ENCODE assay signal across 9 cellular contexts in the genomic region with DNA sequence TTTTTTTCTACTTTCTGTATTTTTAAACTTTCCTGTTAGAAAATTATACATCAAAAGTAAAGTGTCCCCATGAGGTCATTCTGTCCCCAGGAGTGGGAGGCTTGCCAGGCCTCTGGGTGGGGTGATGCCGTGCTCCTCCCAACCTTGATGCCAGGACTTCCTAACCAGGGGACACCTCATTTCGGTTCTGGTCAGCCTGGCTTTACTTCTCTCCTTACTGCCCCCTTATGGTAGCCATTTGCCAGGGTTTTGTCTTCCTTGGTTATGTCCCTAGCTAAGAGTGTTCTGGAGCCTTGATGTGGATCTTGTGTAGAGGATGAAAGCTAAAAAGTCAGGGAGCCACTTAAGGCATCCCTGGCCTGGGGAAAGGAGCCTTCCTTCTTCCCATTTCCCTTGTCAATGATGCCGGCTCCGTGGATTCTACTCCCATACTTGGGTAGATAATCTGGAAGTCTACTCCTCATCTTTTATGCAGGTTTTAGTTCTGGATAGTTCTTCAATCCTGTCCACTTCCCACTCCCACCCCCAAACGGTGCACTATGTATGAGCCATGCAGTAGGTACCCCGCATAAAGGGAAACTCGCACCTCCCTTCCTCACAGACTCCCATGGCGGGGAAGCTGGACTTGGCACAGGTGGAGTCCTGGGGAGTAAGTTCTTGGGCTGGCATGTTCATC.
DNase-seq lines count a peak whose midpoint lies in the region; ATAC-seq and TF ChIP-seq lines count a peak whose summit lies in the region.
"Had no signal": no experiment of that assay in that cellular context is flagged by ENCODE, and none has a peak within 500 bp of the region (broad histone marks: within the 10 kb centered on the region; RNA-seq: fewer than 3 reads in every experiment).

No MANE protein-coding gene starts in this region.

- ATAC-seq in heart left ventricle: peak in 3 of 4 donors; percentile 55 to 75 (median 62)
- no peak for ATAC-seq in HG03139 (IDR thresholded peaks at IDR 0.05; ENCODE audit: unreplicated experiment)
- ATAC-seq in GM19023 (IDR thresholded peaks at IDR 0.05; ENCODE audit: unreplicated experiment): no peak

- DNase-seq in T-helper 2 cell treated with Interferon-gamma antibody and Interleukin-4, amounts not matched to agents 5 μg/mL and 100 μg/mL, for 36 hours (ENCODE audit: low spot score): peak; percentile 6
- DNase-seq in T-helper 2 cell (no peak), heart left ventricle (peak in 4 of 5 donors; percentile 27 to 34 (median 30)), retina (peak; percentile 14)
- peak; percentile 16 for DNase-seq in activated CD4-positive, alpha-beta memory T cell treated with anti-CD3 and anti-CD28 coated beads, Interleukin-2, amount 10 ng/mL, durations not matched to agents 7 days and 5 days

- H3K4me3 Mint-ChIP-seq in T-helper 2 cell treated with Interferon-gamma antibody and Interleukin-4, amounts not matched to agents 5 μg/mL and 100 μg/mL, for 36 hours: no peak overlapping the region
- no peak overlapping the region for H3K4me3 Mint-ChIP-seq in activated CD4-positive, alpha-beta memory T cell treated with anti-CD3 and anti-CD28 coated beads, Interleukin-2, amount 10 ng/mL, durations not matched to agents 7 days and 5 days
- H3K4me3 Mint-ChIP-seq: dendritic cell treated with granulocyte-macrophage colony-stimulating factor and Interleukin-4, amounts not matched to agents 40 ng/mL and 50 ng/mL, for 4 days had no signal

- POLR2A ChIA-PET in activated CD4-positive, alpha-beta memory T cell treated with anti-CD3 and anti-CD28 coated beads, Interleukin-2, amount 10 ng/mL, durations not matched to agents 7 days and 5 days (lab: Charles Lee): no interaction called here

- H3K4me2 ChIP-seq in Loucy (ENCODE audit: low read depth, low read length, poor library complexity, severe bottlenecking): no peak overlapping the region

- WGBS in heart left ventricle, 4 donors: 44 to 54% (median 52%) methylated on average over 8 of the region's 8 CpGs

- H3F3A ChIP-seq in Loucy (ENCODE audit: low read depth): no peaks in the 10 kb centered on the region

- intact Hi-C loops in heart left ventricle (cut with DNase I): loop anchor here in 8 of 10 donors (2.0 to 10.0 kb wide), 3 partner anchors 322 to 332 kb away; no protein-coding TSS in a partner anchor

- H3K9ac ChIP-seq in Loucy (ENCODE audit: low read depth, low read length, poor library complexity, severe bottlenecking): no peak overlapping the region

- no peak overlapping the region for H3K27ac ChIP-seq in heart left ventricle

- H3K4me1 ChIP-seq in Loucy (ENCODE audit: insufficient read depth, low read length, poor library complexity, severe bottlenecking): peaks cover 6% of the 10 kb centered on the region
- peaks cover 0 to 3% (median 0%) of the 10 kb centered on the region in 12 donors for H3K4me1 ChIP-seq in heart left ventricle

- H3K36me3 ChIP-seq in Loucy (ENCODE audit: insufficient read depth, low read length) (no peaks in the 10 kb centered on the region), heart left ventricle (no peaks in the 10 kb centered on the region)

- H3K9me3 Mint-ChIP-seq in T-helper 2 cell treated with Interferon-gamma antibody and Interleukin-4, amounts not matched to agents 5 μg/mL and 100 μg/mL, for 36 hours: no peaks in the 10 kb centered on the region
- no peaks in the 10 kb centered on the region for H3K9me3 Mint-ChIP-seq in activated CD4-positive, alpha-beta memory T cell treated with anti-CD3 and anti-CD28 coated beads, Interleukin-2, amount 10 ng/mL, durations not matched to agents 7 days and 5 days
- H3K9me3 Mint-ChIP-seq: dendritic cell treated with granulocyte-macrophage colony-stimulating factor and Interleukin-4, amounts not matched to agents 40 ng/mL and 50 ng/mL, for 4 days had no signal

- no peaks in the 10 kb centered on the region for H3K36me3 Mint-ChIP-seq in T-helper 2 cell treated with Interferon-gamma antibody and Interleukin-4, amounts not matched to agents 5 μg/mL and 100 μg/mL, for 36 hours (ENCODE audit: low read depth)
- no peaks in the 10 kb centered on the region for H3K36me3 Mint-ChIP-seq in activated CD4-positive, alpha-beta memory T cell treated with anti-CD3 and anti-CD28 coated beads, Interleukin-2, amount 10 ng/mL, durations not matched to agents 7 days and 5 days (ENCODE audit: low read depth)

- 0 out of 2 replicates have a peak overlapping the region, but pooled peaks have one; percentile 17 for H2AFZ ChIP-seq in Loucy (ENCODE audit: low read length)

- no peaks in the 10 kb centered on the region for H3K9me2 ChIP-seq in Loucy (replicated peaks; ENCODE audit: low read depth, low read length)

- no peaks in the 10 kb centered on the region for H3K4me1 Mint-ChIP-seq in T-helper 2 cell treated with Interferon-gamma antibody and Interleukin-4, amounts not matched to agents 5 μg/mL and 100 μg/mL, for 36 hours (ENCODE audit: low read depth)
- no peaks in the 10 kb centered on the region for H3K4me1 Mint-ChIP-seq in activated CD4-positive, alpha-beta memory T cell treated with anti-CD3 and anti-CD28 coated beads, Interleukin-2, amount 10 ng/mL, durations not matched to agents 7 days and 5 days

- H4K20me1 ChIP-seq in Loucy (ENCODE audit: insufficient read depth, low read length, poor library complexity, severe bottlenecking): no peaks in the 10 kb centered on the region

- TF ChIP-seq CTCF in Loucy (conservative IDR thresholded peaks at IDR 0.05; ENCODE audit: low read length): peak; percentile 84
- TF ChIP-seq CTCF in heart left ventricle (IDR thresholded peaks at IDR 0.05): peak; percentile 25 to 63 (median 46)

- no peak overlapping the region for H3K4me3 ChIP-seq in Loucy (ENCODE audit: low read length, poor library complexity, severe bottlenecking)
- H3K4me3 ChIP-seq in heart left ventricle: no peak overlapping the region

- H3K27me3 Mint-ChIP-seq in T-helper 2 cell treated with Interferon-gamma antibody and Interleukin-4, amounts not matched to agents 5 μg/mL and 100 μg/mL, for 36 hours (ENCODE audit: low read depth): peaks cover 2% of the 10 kb centered on the region
- no peaks in the 10 kb centered on the region for H3K27me3 Mint-ChIP-seq in activated CD4-positive, alpha-beta memory T cell treated with anti-CD3 and anti-CD28 coated beads, Interleukin-2, amount 10 ng/mL, durations not matched to agents 7 days and 5 days
- H3K27me3 Mint-ChIP-seq: dendritic cell treated with granulocyte-macrophage colony-stimulating factor and Interleukin-4, amounts not matched to agents 40 ng/mL and 50 ng/mL, for 4 days had no signal

- TF ChIP-seq POLR2A in heart left ventricle (IDR thresholded peaks at IDR 0.05): no peak

- H3K27me3 ChIP-seq in Loucy (ENCODE audit: insufficient read depth, low read length, poor library complexity, severe bottlenecking) (no peaks in the 10 kb centered on the region), heart left ventricle (peaks cover 0 to 9% (median 0%) of the 10 kb centered on the region in 9 donors)

- no peak overlapping the region for H3K27ac Mint-ChIP-seq in T-helper 2 cell treated with Interferon-gamma antibody and Interleukin-4, amounts not matched to agents 5 μg/mL and 100 μg/mL, for 36 hours
- no peak overlapping the region for H3K27ac Mint-ChIP-seq in activated CD4-positive, alpha-beta memory T cell treated with anti-CD3 and anti-CD28 coated beads, Interleukin-2, amount 10 ng/mL, durations not matched to agents 7 days and 5 days
- H3K27ac Mint-ChIP-seq: dendritic cell treated with granulocyte-macrophage colony-stimulating factor and Interleukin-4, amounts not matched to agents 40 ng/mL and 50 ng/mL, for 4 days had no signal

- H3K9me3 ChIP-seq in Loucy (ENCODE audit: insufficient read depth, low read depth, low read length) (no peaks in the 10 kb centered on the region), heart left ventricle (no peaks in the 10 kb centered on the region)

- CTCF ChIA-PET in activated CD4-positive, alpha-beta memory T cell treated with anti-CD3 and anti-CD28 coated beads, Interleukin-2, amount 10 ng/mL, durations not matched to agents 7 days and 5 days (lab: Charles Lee): interaction anchor here (0.9 to 1.4 kb wide), 3 partner anchors 18 to 167 kb away, joined by 3 read pairs; no protein-coding TSS in a partner anchor

- no peaks in the 10 kb centered on the region for H3K79me2 ChIP-seq in Loucy (ENCODE audit: insufficient read depth, low read length)

Comparison
In these comparisons a context has a peak if more than half of its experiments do, and no peak if none do; other contexts are left out.
1. DNase-seq: peak in T-helper 2 cell treated with Interferon-gamma antibody and Interleukin-4, amounts not matched to agents 5 μg/mL and 100 μg/mL, for 36 hours (single experiment), activated CD4-positive, alpha-beta memory T cell treated with anti-CD3 and anti-CD28 coated beads, Interleukin-2, amount 10 ng/mL, durations not matched to agents 7 days and 5 days (single experiment), heart left ventricle (4 of 5) and retina (single experiment); none in T-helper 2 cell (0 of 5).
2. ATAC-seq: peak in heart left ventricle (3 of 4); none in HG03139 (single experiment) and GM19023 (single experiment).